In the genomic region with DNA sequence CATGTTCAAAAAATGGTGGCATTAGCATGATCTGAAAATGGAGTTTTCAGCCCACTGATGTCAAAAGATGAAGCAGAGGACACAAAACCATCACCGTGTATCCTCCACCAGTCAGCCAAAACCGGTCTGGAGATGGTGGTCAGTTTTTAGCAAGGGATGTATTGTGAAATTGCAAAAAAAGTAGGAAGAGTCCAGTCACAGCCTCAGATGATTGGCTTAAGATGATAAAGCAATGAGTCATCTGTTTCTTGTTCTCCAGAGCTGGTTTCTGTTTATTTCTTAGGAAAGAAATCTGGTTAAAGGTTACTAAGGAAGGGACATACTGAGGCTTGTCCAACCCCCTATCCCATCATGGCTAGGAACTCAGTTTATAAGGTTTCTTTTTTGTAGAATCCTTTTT, we compare ENCODE assay signal across 11 cellular contexts. TPM values are rescaled to one million over a fixed set of nuclear protein-coding genes. Genes with fewer than 3 reads are reported as not detected.
DNase-seq lines count a peak whose midpoint lies in the region; ATAC-seq and TF ChIP-seq lines count a peak whose summit lies in the region.
"Had no signal": no experiment of that assay in that cellular context is flagged by ENCODE, and none has a peak within 500 bp of the region (broad histone marks: within the 10 kb centered on the region; RNA-seq: fewer than 3 reads in every experiment).

No MANE protein-coding gene starts in this region.

- H3K4me1 Mint-ChIP-seq in natural killer cell treated with Interleukin-12 subunit alpha and Interleukin-12 subunit beta and Interleukin-15 and Interleukin-18, amount 100 ng/mL, for 72 hours (ENCODE audit: low read depth in 2 of 2): no peaks in the 10 kb centered on the region
- peaks cover 1% of the 10 kb centered on the region for H3K4me1 Mint-ChIP-seq in activated CD8-positive, alpha-beta T cell treated with anti-CD3 and anti-CD28 coated beads, Interleukin-2, amount 10 ng/mL, durations not matched to agents 7 days and 5 days (ENCODE audit: low read depth)
- H3K4me1 Mint-ChIP-seq: CD8-positive, alpha-beta memory T cell; T-cell had no signal

- H3K9ac ChIP-seq in HCT116 (ENCODE audit: low read length): no peak overlapping the region

- TF ChIP-seq RAD21 in HCT116 (IDR thresholded peaks at IDR 0.05; ENCODE audit: low read depth): no peak

- CTCF ChIA-PET in HCT116 (lab: Charles Lee): no interaction called here
- CTCF ChIA-PET in activated CD8-positive, alpha-beta T cell treated with anti-CD3 and anti-CD28 coated beads, Interleukin-2, amount 10 ng/mL, durations not matched to agents 7 days and 5 days (lab: Charles Lee): no interaction called here

- H3K27ac Mint-ChIP-seq in natural killer cell treated with Interleukin-12 subunit alpha and Interleukin-12 subunit beta and Interleukin-15 and Interleukin-18, amount 100 ng/mL, for 72 hours: no peak overlapping the region
- H3K27ac Mint-ChIP-seq in activated CD8-positive, alpha-beta T cell treated with anti-CD3 and anti-CD28 coated beads, Interleukin-2, amount 10 ng/mL, durations not matched to agents 7 days and 5 days: no peak overlapping the region
- H3K27ac Mint-ChIP-seq: CD8-positive, alpha-beta memory T cell; T-cell had no signal

- H3K27ac ChIP-seq in ACC112 (ENCODE audit: low read depth, low read length): peak overlapping the region; percentile 70
- H3K27ac ChIP-seq in HCT116 (ENCODE audit: low read depth, low read length): no peak overlapping the region
- H3K27ac ChIP-seq in foreskin keratinocyte: no peak overlapping the region

- H3K9me3 Mint-ChIP-seq in natural killer cell treated with Interleukin-12 subunit alpha and Interleukin-12 subunit beta and Interleukin-15 and Interleukin-18, amount 100 ng/mL, for 72 hours: peaks cover 7% of the 10 kb centered on the region
- H3K9me3 Mint-ChIP-seq in activated CD8-positive, alpha-beta T cell treated with anti-CD3 and anti-CD28 coated beads, Interleukin-2, amount 10 ng/mL, durations not matched to agents 7 days and 5 days (ENCODE audit: insufficient read depth): peaks cover 3% of the 10 kb centered on the region

- H3K4me3 ChIP-seq in ACC112 (ENCODE audit: low read depth, low read length): 0 out of 2 replicates have a peak overlapping the region, but pooled peaks have one; percentile 16
- H3K4me3 ChIP-seq in HCT116 (replicated peaks in 1 of 2; ENCODE audit: low read depth in 1 of 2, low read length in 2 of 2): no peak overlapping the region

- H3K36me3 Mint-ChIP-seq in natural killer cell treated with Interleukin-12 subunit alpha and Interleukin-12 subunit beta and Interleukin-15 and Interleukin-18, amount 100 ng/mL, for 72 hours: peaks cover 3% of the 10 kb centered on the region
- H3K36me3 Mint-ChIP-seq in activated CD8-positive, alpha-beta T cell treated with anti-CD3 and anti-CD28 coated beads, Interleukin-2, amount 10 ng/mL, durations not matched to agents 7 days and 5 days (ENCODE audit: low read depth): peaks cover 6% of the 10 kb centered on the region
- H3K36me3 Mint-ChIP-seq: T-cell had no signal

- intact Hi-C loops in HCT116 (cut with micrococcal nuclease): no loop called here

- TF ChIP-seq POLR2A in HCT116 (IDR thresholded peaks at IDR 0.05; ENCODE audit: borderline replicate concordance, extremely low read depth, insufficient read depth, insufficient read length): no peak

- H3K36me3 ChIP-seq in ACC112 (ENCODE audit: insufficient read depth, low read length): no peaks in the 10 kb centered on the region
- no peaks in the 10 kb centered on the region for H3K36me3 ChIP-seq in HCT116 (ENCODE audit: control insufficient read depth in 1 of 2, insufficient read depth in 2 of 2, low read length in 2 of 2)

- no peaks in the 10 kb centered on the region for H3K79me2 ChIP-seq in ACC112 (ENCODE audit: control insufficient read depth, insufficient read depth, low read length, unreplicated experiment)
- H3K79me2 ChIP-seq in HCT116 (ENCODE audit: insufficient read depth, low read length): peaks cover 26% of the 10 kb centered on the region

- DNase-seq in HCT116 (ENCODE audit: low read depth, low spot score): no peak
- DNase-seq in foreskin keratinocyte: peak; percentile 61 to 80
- no peak for DNase-seq in natural killer cell treated with Interleukin-12 subunit alpha and Interleukin-12 subunit beta and Interleukin-15 and Interleukin-18, amount 100 ng/mL, for 72 hours (ENCODE audit: low spot score)
- DNase-seq in activated gamma-delta T cell (lab: John Stamatoyannopoulos, UW): no peak
- no peak for DNase-seq in activated CD8-positive, alpha-beta T cell treated with anti-CD3 and anti-CD28 coated beads, Interleukin-2, amount 10 ng/mL, durations not matched to agents 7 days and 5 days
- DNase-seq: CD8-positive, alpha-beta memory T cell; NCI-H187; T-cell had no signal

- 0 out of 2 replicates have a peak overlapping the region, but pooled peaks have one; percentile 4 for H3K4me2 ChIP-seq in HCT116 (ENCODE audit: low read length)

- ATAC-seq in HCT116 (peak; percentile 58), SK-N-SH treated with all-trans-retinoic acid at 6 μM for 48 hours (peak; percentile 95), foreskin keratinocyte (peak; percentile 87), HG02588 (IDR thresholded peaks at IDR 0.05; ENCODE audit: unreplicated experiment) (no peak)
- ATAC-seq in natural killer cell treated with Interleukin-12 subunit alpha and Interleukin-12 subunit beta and Interleukin-15 and Interleukin-18, amount 100 ng/mL, for 72 hours: no peak
- ATAC-seq in activated CD8-positive, alpha-beta T cell treated with anti-CD3 and anti-CD28 coated beads, Interleukin-2, amount 10 ng/mL, durations not matched to agents 7 days and 5 days: no peak
- ATAC-seq: T-cell had no signal

- no TSS peak for BruUV-seq in HCT116 (replicated peaks; lab: Mats Ljungman, UMichigan)

- RAD21 ChIA-PET in HCT116 (lab: Charles Lee; ENCODE audit: low non-redundant PET in 1 of 2, low total read pairs in 2 of 2, uncharacterized antibody in 2 of 2, unreplicated experiment in 2 of 2): no interaction called here

- TF ChIP-seq CTCF in HCT116 (IDR thresholded peaks at IDR 0.05 in 2 of 3, conservative IDR thresholded peaks at IDR 0.05 in 1 of 3; ENCODE audit: borderline replicate concordance in 1 of 3, insufficient read depth in 1 of 3, low read depth in 2 of 3, low read length in 2 of 3): no peak
- TF ChIP-seq CTCF in foreskin keratinocyte (conservative IDR thresholded peaks at IDR 0.05): no peak

- H3K9me3 ChIP-seq in HCT116 (ENCODE audit: control insufficient read depth in 1 of 2, insufficient read depth in 1 of 2, low read depth in 1 of 2, low read length in 2 of 2): no peaks in the 10 kb centered on the region

- no peaks in the 10 kb centered on the region for H4K20me1 ChIP-seq in HCT116 (ENCODE audit: insufficient read depth)

- no peaks in the 10 kb centered on the region for H3K27me3 Mint-ChIP-seq in natural killer cell treated with Interleukin-12 subunit alpha and Interleukin-12 subunit beta and Interleukin-15 and Interleukin-18, amount 100 ng/mL, for 72 hours
- H3K27me3 Mint-ChIP-seq in activated CD8-positive, alpha-beta T cell treated with anti-CD3 and anti-CD28 coated beads, Interleukin-2, amount 10 ng/mL, durations not matched to agents 7 days and 5 days (ENCODE audit: low read depth): no peaks in the 10 kb centered on the region
- H3K27me3 Mint-ChIP-seq: CD8-positive, alpha-beta memory T cell; T-cell had no signal

- no peaks in the 10 kb centered on the region for H3K9me2 ChIP-seq in HCT116 (ENCODE audit: insufficient read depth)

- H3K27me3 ChIP-seq in ACC112 (ENCODE audit: insufficient read depth, low read length): no peaks in the 10 kb centered on the region
- H3K27me3 ChIP-seq in HCT116 (ENCODE audit: insufficient read depth, low read length): no peaks in the 10 kb centered on the region
- no peaks in the 10 kb centered on the region for H3K27me3 ChIP-seq in foreskin keratinocyte

- POLR2A ChIA-PET in HCT116 (lab: Charles Lee): no interaction called here
- POLR2A ChIA-PET in activated CD8-positive, alpha-beta T cell treated with anti-CD3 and anti-CD28 coated beads, Interleukin-2, amount 10 ng/mL, durations not matched to agents 7 days and 5 days (lab: Charles Lee): no interaction called here

- H3K4me3 Mint-ChIP-seq in natural killer cell treated with Interleukin-12 subunit alpha and Interleukin-12 subunit beta and Interleukin-15 and Interleukin-18, amount 100 ng/mL, for 72 hours: no peak overlapping the region
- H3K4me3 Mint-ChIP-seq in activated CD8-positive, alpha-beta T cell treated with anti-CD3 and anti-CD28 coated beads, Interleukin-2, amount 10 ng/mL, durations not matched to agents 7 days and 5 days: no peak overlapping the region
- H3K4me3 Mint-ChIP-seq: CD8-positive, alpha-beta memory T cell; T-cell had no signal

- H2AFZ ChIP-seq in ACC112 (ENCODE audit: low read length, unreplicated experiment) (no peak overlapping the region), HCT116 (ENCODE audit: low read depth, low read length, poor library complexity, severe bottlenecking) (no peak overlapping the region)

- peaks cover 11% of the 10 kb centered on the region for H3K4me1 ChIP-seq in ACC112 (ENCODE audit: control insufficient read depth, insufficient read depth, low read length, unreplicated experiment)
- H3K4me1 ChIP-seq in HCT116 (ENCODE audit: control insufficient read depth in 1 of 2, insufficient read depth in 2 of 2, low read length in 2 of 2): peaks cover 0 to 9% of the 10 kb centered on the region in 2 experiments; a peak in 2 of 4 replicates
- peaks cover 4% of the 10 kb centered on the region for H3K4me1 ChIP-seq in foreskin keratinocyte

TF ChIP-seq in HCT116, 20 proteins besides CTCF, POLR2A, EP300 and RAD21 (continues in another document):
- TF ChIP-seq CEBPB (IDR thresholded peaks at IDR 0.05; ENCODE audit: low read depth) (peak; percentile 42; the same call in 1 of the 2 replicates), FOSL1 (IDR thresholded peaks at IDR 0.05; ENCODE audit: low read depth) (peak; percentile 32; the same call in 1 of the 2 replicates)

TF ChIP-seq in SK-N-SH treated with all-trans-retinoic acid at 6 μM for 48 hours, 23 proteins besides CTCF, POLR2A, EP300 and RAD21:
- TF ChIP-seq ZNF70 (CRISPR knock-in tag; IDR thresholded peaks at IDR 0.05) (no peak), OSR1 (CRISPR knock-in tag; IDR thresholded peaks at IDR 0.05) (no peak), CSDC2 (CRISPR knock-in tag; IDR thresholded peaks at IDR 0.05) (no peak)
TF ChIP-seq in SK-N-SH treated with all-trans-retinoic acid at 6 μM for 48 hours: peak in this region for 0.

RNA-seq across cellular contexts. Expression of gene DEPDC1B, which starts 47.8 kb away (rescaled TPM):
- total RNA-seq in HCT116 (2021; ENCODE audit: unreplicated experiment) (39.7 TPM), foreskin keratinocyte (28.7 and 33.4 TPM in 2 replicates)
- polyA plus RNA-seq in HCT116 (2012): 18.6 and 23.6 TPM in 2 replicates
- polyA plus RNA-seq in foreskin keratinocyte: 13.2 and 17.6 TPM in 2 replicates
- total RNA-seq in natural killer cell treated with Interleukin-12 subunit alpha and Interleukin-12 subunit beta and Interleukin-15 and Interleukin-18, amount 100 ng/mL, for 72 hours: 10 to 100 TPM; 14.8 to 30.0 TPM
- 10 to 100 TPM; 49.1 to 50.8 TPM for total RNA-seq in activated CD8-positive, alpha-beta T cell treated with anti-CD3 and anti-CD28 coated beads, Interleukin-2, amount 10 ng/mL, durations not matched to agents 7 days and 5 days

Comparison
In these comparisons a context has a peak if more than half of its experiments do, and no peak if none do; other contexts are left out.
1. ATAC-seq: peak in HCT116 (single experiment), SK-N-SH treated with all-trans-retinoic acid at 6 μM for 48 hours (single experiment) and foreskin keratinocyte (single experiment); none in natural killer cell treated with Interleukin-12 subunit alpha and Interleukin-12 subunit beta and Interleukin-15 and Interleukin-18, amount 100 ng/mL, for 72 hours (0 of 2), HG02588 (single experiment) and activated CD8-positive, alpha-beta T cell treated with anti-CD3 and anti-CD28 coated beads, Interleukin-2, amount 10 ng/mL, durations not matched to agents 7 days and 5 days (single experiment).
2. DNase-seq: peak in foreskin keratinocyte (2 of 2); none in HCT116 (single experiment), natural killer cell treated with Interleukin-12 subunit alpha and Interleukin-12 subunit beta and Interleukin-15 and Interleukin-18, amount 100 ng/mL, for 72 hours (single experiment), activated gamma-delta T cell (single experiment) and activated CD8-positive, alpha-beta T cell treated with anti-CD3 and anti-CD28 coated beads, Interleukin-2, amount 10 ng/mL, durations not matched to agents 7 days and 5 days (single experiment).